Comparison of ENCODE assay signal across 17 cellular contexts in the genomic region with DNA sequence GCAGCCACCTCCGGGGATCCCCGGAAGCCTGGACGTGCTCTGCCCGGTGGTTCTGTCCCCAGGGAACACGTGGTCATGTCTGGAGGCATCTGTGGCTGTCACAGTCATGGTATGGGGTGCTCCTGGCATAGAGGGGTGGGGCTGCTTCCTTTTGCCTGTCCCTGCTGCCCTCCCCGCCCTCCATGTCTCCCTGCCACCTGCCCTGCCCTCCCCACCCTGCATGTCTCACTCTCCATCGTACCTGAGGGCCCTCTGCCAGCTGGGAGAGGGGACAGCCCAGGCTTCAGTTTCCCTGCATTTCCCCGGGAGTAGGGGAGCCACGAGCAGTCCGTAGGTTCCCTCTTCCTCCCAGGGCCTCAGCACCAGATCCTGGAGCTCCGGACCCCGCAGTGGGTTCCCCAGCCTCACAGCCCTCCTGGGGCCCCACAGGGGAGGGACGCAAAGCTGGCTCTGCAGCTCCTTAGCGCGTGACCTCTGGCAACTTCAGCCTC.
DNase-seq lines count a peak whose midpoint lies in the region; ATAC-seq and TF ChIP-seq lines count a peak whose summit lies in the region.
"Had no signal": no experiment of that assay in that cellular context is flagged by ENCODE, and none has a peak within 500 bp of the region (broad histone marks: within the 10 kb centered on the region; RNA-seq: fewer than 3 reads in every experiment).

No MANE protein-coding gene starts in this region.

- H3K36me3 ChIP-seq in IMR-90 (ENCODE audit: control insufficient read depth, insufficient read depth, low read length) (no peaks in the 10 kb centered on the region), mesenchymal stem cell (ENCODE audit: control insufficient read depth in 1 of 2, insufficient read depth in 2 of 2, low read depth in 1 of 2, low read length in 2 of 2) (no peaks in the 10 kb centered on the region), stomach (no peaks in the 10 kb centered on the region), thyroid gland (no peaks in the 10 kb centered on the region)
- H3K36me3 ChIP-seq: neutrophil had no signal

- H2AFZ ChIP-seq in IMR-90 (replicated peaks; ENCODE audit: low read length, poor library complexity) (peak overlapping the region; percentile 56), mesenchymal stem cell (ENCODE audit: low read depth, low read length) (no peak overlapping the region)

- H3K27ac ChIP-seq in IMR-90 (ENCODE audit: insufficient read depth, low read length) (no peak overlapping the region), mesenchymal stem cell (ENCODE audit: low read length, poor library complexity, severe bottlenecking) (no peak overlapping the region), stomach (peak overlapping the region in 4 of 5 donors; percentile 11 to 80 (median 68)), thyroid gland (no peak overlapping the region)
- H3K27ac ChIP-seq: neutrophil had no signal

- H3K9me3 Mint-ChIP-seq in endothelial cell (ENCODE audit: unreplicated experiment): peaks cover 4% of the 10 kb centered on the region

- no peak overlapping the region for H3K23ac ChIP-seq in IMR-90 (ENCODE audit: low read depth, low read length)
- no peak overlapping the region for H3K23ac ChIP-seq in mesenchymal stem cell (ENCODE audit: low read length in 2 of 2)

- H2BK120ac ChIP-seq in IMR-90 (ENCODE audit: low read depth, low read length) (no peak overlapping the region), mesenchymal stem cell (ENCODE audit: low read depth, low read length) (no peak overlapping the region)

- H3K79me1 ChIP-seq in IMR-90 (ENCODE audit: low read depth in 1 of 2, low read length in 2 of 2): no peaks in the 10 kb centered on the region
- H3K79me1 ChIP-seq in mesenchymal stem cell (replicated peaks; ENCODE audit: low read length, poor library complexity, severe bottlenecking): no peaks in the 10 kb centered on the region

- in situ Hi-C loops in IMR-90 (cut with MboI; ENCODE audit: low sequenced_read_pairs): no loop called here

- H3K18ac ChIP-seq in IMR-90 (ENCODE audit: low read depth, low read length): no peak overlapping the region
- H3K18ac ChIP-seq in mesenchymal stem cell (ENCODE audit: low read depth in 1 of 2, low read length in 2 of 2): no peak overlapping the region

- H3K36me3 Mint-ChIP-seq in endothelial cell (ENCODE audit: low read depth, unreplicated experiment): peaks cover 3% of the 10 kb centered on the region

- H3K9me1 ChIP-seq in IMR-90 (ENCODE audit: insufficient read depth, low read length): no peaks in the 10 kb centered on the region

- H3K9me3 ChIP-seq in IMR-90 (ENCODE audit: control insufficient read depth, insufficient read depth, low read length) (peaks cover 2% of the 10 kb centered on the region; the same call in 1 of the 2 replicates), mesenchymal stem cell (ENCODE audit: control insufficient read depth, low read length) (peaks cover 31% of the 10 kb centered on the region), stomach (peaks cover 0 to 6% (median 0%) of the 10 kb centered on the region in 4 donors), thyroid gland (no peaks in the 10 kb centered on the region)
- H3K9me3 ChIP-seq: neutrophil had no signal

- H2AK5ac ChIP-seq in IMR-90 (ENCODE audit: low read depth, low read length): no peak overlapping the region
- H2AK5ac ChIP-seq in mesenchymal stem cell (ENCODE audit: low read length, severe bottlenecking): no peak overlapping the region

- H3K4me2 ChIP-seq in IMR-90 (ENCODE audit: low read depth, low read length): no peak overlapping the region
- H3K4me2 ChIP-seq in mesenchymal stem cell (ENCODE audit: low read length, poor library complexity, severe bottlenecking): no peak overlapping the region

- no peak overlapping the region for H3K14ac ChIP-seq in IMR-90 (replicated peaks; ENCODE audit: low read depth, low read length)
- no peak overlapping the region for H3K14ac ChIP-seq in mesenchymal stem cell (ENCODE audit: low read length in 2 of 2)

- H2BK20ac ChIP-seq in IMR-90 (ENCODE audit: low read depth, low read length): no peak overlapping the region

- no peak overlapping the region for H4K5ac ChIP-seq in IMR-90 (ENCODE audit: low read depth, low read length)

- no peak for TF ChIP-seq CTCF in IMR-90 (conservative IDR thresholded peaks at IDR 0.05; ENCODE audit: low read depth, low read length)
- no peak for TF ChIP-seq CTCF in stomach (IDR thresholded peaks at IDR 0.05)
- no peak for TF ChIP-seq CTCF in thyroid gland (IDR thresholded peaks at IDR 0.05)
- no peak for TF ChIP-seq CTCF in endothelial cell (IDR thresholded peaks at IDR 0.05; ENCODE audit: unreplicated experiment)

- no peak overlapping the region for H3K56ac ChIP-seq in IMR-90 (ENCODE audit: extremely low read depth, insufficient read depth, low read length)

- H3K4ac ChIP-seq in IMR-90 (ENCODE audit: low read depth, low read length) (no peak overlapping the region), mesenchymal stem cell (ENCODE audit: low read depth in 1 of 2, low read length in 2 of 2) (no peak overlapping the region)

- H4K20me1 ChIP-seq in IMR-90 (ENCODE audit: insufficient read depth, low read length): no peaks in the 10 kb centered on the region

- dilution Hi-C loops in IMR-90 (cut with HindIII; ENCODE audit: low sequenced_read_pairs, unreplicated experiment): no loop called here

- H3K27ac Mint-ChIP-seq in endothelial cell (ENCODE audit: unreplicated experiment): no peak overlapping the region
- H3K27ac Mint-ChIP-seq: activated CD8-positive, alpha-beta memory T cell treated with anti-CD3 and anti-CD28 coated beads, Interleukin-2, amount 10 ng/mL, durations not matched to agents 7 days and 5 days; H9; T-helper 2 cell treated with Interferon-gamma antibody and Interleukin-4, amounts not matched to agents 5 μg/mL and 100 μg/mL, for 36 hours had no signal

- TF ChIP-seq POLR2A in IMR-90 (IDR thresholded peaks at IDR 0.05; ENCODE audit: low read depth, low read length) (no peak), stomach (IDR thresholded peaks at IDR 0.05) (no peak), thyroid gland (IDR thresholded peaks at IDR 0.05) (no peak)

- DNase-seq in IMR-90: no peak
- no peak for DNase-seq in mesenchymal stem cell
- DNase-seq in stomach: no peak
- DNase-seq in NCI-H510A (lab: John Stamatoyannopoulos, UW): no peak
- no peak for DNase-seq in thyroid gland
- no peak for DNase-seq in endothelial cell (ENCODE audit: low spot score)
- DNase-seq: activated CD4-positive, alpha-beta T cell treated with anti-CD3 and anti-CD28 coated beads for 1 hour; activated CD8-positive, alpha-beta memory T cell treated with anti-CD3 and anti-CD28 coated beads, Interleukin-2, amount 10 ng/mL, durations not matched to agents 7 days and 5 days; activated naive CD4-positive, alpha-beta T cell treated with Interleukin-2 at 50 U/mL for 16 hours; effector CD4-positive, alpha-beta T cell; GDM1; H9; stimulated activated naive CD4-positive, alpha-beta T cell had no signal

- POLR2A ChIA-PET in IMR-90 (lab: Charles Lee; ENCODE audit: unreplicated experiment): no interaction called here

- H2AK9ac ChIP-seq in IMR-90 (replicated peaks; ENCODE audit: low read depth, low read length, poor library complexity): peak overlapping the region; percentile 67

- H4K91ac ChIP-seq in IMR-90 (ENCODE audit: insufficient read depth, low read depth, low read length) (no peak overlapping the region), mesenchymal stem cell (ENCODE audit: low read length) (no peak overlapping the region)

- H3K4me1 Mint-ChIP-seq in endothelial cell (ENCODE audit: unreplicated experiment): peaks cover 9% of the 10 kb centered on the region
- H3K4me1 Mint-ChIP-seq: activated CD8-positive, alpha-beta memory T cell treated with anti-CD3 and anti-CD28 coated beads, Interleukin-2, amount 10 ng/mL, durations not matched to agents 7 days and 5 days had no signal

- peaks cover 8% of the 10 kb centered on the region for H3K27me3 Mint-ChIP-seq in endothelial cell (ENCODE audit: unreplicated experiment)

- no peak overlapping the region for H3K9ac ChIP-seq in IMR-90 (ENCODE audit: low read depth, low read length)
- H3K9ac ChIP-seq in mesenchymal stem cell (ENCODE audit: low read length): peak overlapping the region; percentile 45

- no peak overlapping the region for H3K4me3 Mint-ChIP-seq in endothelial cell (ENCODE audit: unreplicated experiment)
- H3K4me3 Mint-ChIP-seq: activated CD8-positive, alpha-beta memory T cell treated with anti-CD3 and anti-CD28 coated beads, Interleukin-2, amount 10 ng/mL, durations not matched to agents 7 days and 5 days; H9; T-helper 2 cell treated with Interferon-gamma antibody and Interleukin-4, amounts not matched to agents 5 μg/mL and 100 μg/mL, for 36 hours had no signal

- no TSS peak for BruUV-seq in IMR-90 (replicated peaks; lab: Mats Ljungman, UMichigan)

- TF ChIP-seq EP300 in stomach (IDR thresholded peaks at IDR 0.05): no peak

- peaks cover 12% of the 10 kb centered on the region for H3K27me3 ChIP-seq in IMR-90 (ENCODE audit: control insufficient read depth, insufficient read depth, low read length)
- H3K27me3 ChIP-seq in mesenchymal stem cell (ENCODE audit: control insufficient read depth in 1 of 2, insufficient read depth in 1 of 2, low read length in 2 of 2): peaks cover 17 to 77% of the 10 kb centered on the region in 2 experiments
- peaks cover 0 to 62% (median 4%) of the 10 kb centered on the region in 3 donors for H3K27me3 ChIP-seq in stomach
- H3K27me3 ChIP-seq in thyroid gland: no peaks in the 10 kb centered on the region

- H3K4me3 ChIP-seq in IMR-90 (ENCODE audit: insufficient read depth, low read depth, low read length) (no peak overlapping the region), mesenchymal stem cell (ENCODE audit: insufficient read depth in 1 of 2, low read depth in 1 of 2, low read length in 2 of 2) (no peak overlapping the region), stomach (no peak overlapping the region), thyroid gland (replicated peaks in 1 of 3) (no peak overlapping the region)

- H2BK5ac ChIP-seq in IMR-90 (ENCODE audit: low read depth, low read length, poor library complexity, severe bottlenecking) (no peak overlapping the region), mesenchymal stem cell (ENCODE audit: low read depth, low read length, poor library complexity, severe bottlenecking) (no peak overlapping the region)

- H2BK12ac ChIP-seq in mesenchymal stem cell (ENCODE audit: low read length in 2 of 2): no peak overlapping the region

- H4K8ac ChIP-seq in IMR-90 (ENCODE audit: low read depth in 2 of 2, low read length in 2 of 2) (no peak overlapping the region), mesenchymal stem cell (ENCODE audit: low read length) (no peak overlapping the region)

- H2BK15ac ChIP-seq in IMR-90 (ENCODE audit: low read depth, low read length) (no peak overlapping the region), mesenchymal stem cell (ENCODE audit: low read depth, poor library complexity, severe bottlenecking) (no peak overlapping the region)

- H3K4me1 ChIP-seq in IMR-90 (ENCODE audit: control insufficient read depth, insufficient read depth, low read length): peaks cover 4% of the 10 kb centered on the region; the same call in 1 of the 2 replicates
- H3K4me1 ChIP-seq in mesenchymal stem cell (ENCODE audit: control insufficient read depth, insufficient read depth, low read depth, low read length): peaks cover 13% of the 10 kb centered on the region
- peaks cover 8 to 40% (median 25%) of the 10 kb centered on the region in 4 donors for H3K4me1 ChIP-seq in stomach
- peaks cover 11 to 19% of the 10 kb centered on the region in 2 donors for H3K4me1 ChIP-seq in thyroid gland

- CTCF ChIA-PET in IMR-90 (lab: Yijun Ruan, JAX): no interaction called here

- TF ChIP-seq RAD21 in IMR-90 (IDR thresholded peaks at IDR 0.05; ENCODE audit: low read length): no peak

- intact Hi-C loops in IMR-90 (cut with micrococcal nuclease) (no loop called here), stomach (cut with DNase I; ENCODE audit: low total_unique reads) (no loop called here), thyroid gland (cut with DNase I) (no loop called here)

- 80% methylated on average over 1 of the region's 15 CpGs; no CpG with 5 or more reads in 1 of the 2 experiments for WGBS in IMR-90 (ENCODE audit: extremely low coverage in 2 of 2, insufficient read length in 1 of 2), 2 experiments
- WGBS in mesenchymal stem cell: 83% methylated on average over 13 of the region's 15 CpGs
- WGBS in stomach, 5 donors: 50 to 69% (median 61%) methylated on average over 14 to 15 of the region's 15 CpGs
- 39 to 77% methylated on average over 7 to 12 of the region's 15 CpGs for whole genome bisulfite sequencing in thyroid gland, 2 donors

- no peak for ATAC-seq in IMR-90 (ENCODE audit: low read depth)
- peak; percentile 43 for ATAC-seq in esophagus mucosa
- ATAC-seq in GM18511 (IDR thresholded peaks at IDR 0.05; ENCODE audit: unreplicated experiment): no peak
- ATAC-seq: activated CD8-positive, alpha-beta memory T cell treated with anti-CD3 and anti-CD28 coated beads, Interleukin-2, amount 10 ng/mL, durations not matched to agents 7 days and 5 days had no signal

Comparison
In these comparisons a context has a peak if more than half of its experiments do, and no peak if none do; other contexts are left out.
1. H3K27ac ChIP-seq: peak in stomach (4 of 5); none in IMR-90 (single experiment), mesenchymal stem cell (single experiment) and thyroid gland (0 of 3).